In the genomic region with DNA sequence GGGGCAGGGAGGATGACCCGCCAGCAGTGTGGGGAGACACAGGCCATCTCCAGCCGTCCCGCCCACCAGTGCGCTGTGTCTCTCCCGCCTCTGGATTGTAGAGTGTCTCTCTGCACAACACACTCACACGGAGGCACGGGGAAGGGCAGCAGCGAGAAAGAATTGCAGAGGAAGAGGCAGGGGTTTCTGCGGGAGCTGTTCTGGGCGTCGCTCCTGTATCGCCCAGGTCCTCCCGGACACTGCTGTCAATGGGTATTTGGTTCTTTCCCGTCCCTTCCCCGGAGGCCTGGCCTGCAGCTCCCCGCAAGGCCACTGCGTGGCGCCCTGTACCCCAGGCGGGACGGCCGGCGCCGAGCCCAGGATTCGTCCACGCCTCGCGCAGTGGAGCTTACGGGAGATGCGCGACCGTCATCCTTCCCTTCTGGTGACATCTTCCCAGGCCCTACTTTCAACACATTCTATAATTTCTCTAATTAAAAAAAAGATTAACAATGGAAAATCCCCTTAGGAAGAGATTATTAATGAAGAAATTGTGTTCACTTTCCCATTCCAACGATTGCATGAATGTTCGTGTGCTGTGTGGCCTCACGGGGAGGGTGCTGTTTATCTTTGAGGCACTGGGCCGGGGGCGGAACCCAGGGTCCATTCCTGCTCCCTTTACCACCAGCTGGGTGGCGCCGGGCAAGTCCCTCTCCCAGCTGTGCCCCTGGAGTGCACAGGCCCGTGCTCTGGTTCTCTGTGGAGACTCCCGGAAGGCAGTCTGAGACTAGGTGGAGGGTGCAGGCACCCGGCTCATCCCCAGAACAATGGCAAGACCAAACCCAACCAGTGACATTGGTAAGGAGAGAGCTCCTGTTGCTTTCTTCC, we compare ENCODE assay signal across 9 cellular contexts.
DNase-seq lines count a peak whose midpoint lies in the region; TF ChIP-seq lines count a peak whose summit lies in the region.
"Had no signal": no experiment of that assay in that cellular context is flagged by ENCODE, and none has a peak within 500 bp of the region (broad histone marks: within the 10 kb centered on the region; RNA-seq: fewer than 3 reads in every experiment).

No MANE protein-coding gene starts in this region.

- no peaks in the 10 kb centered on the region for H3K9me3 Mint-ChIP-seq in activated naive CD4-positive, alpha-beta T cell treated with anti-CD3 and anti-CD28 coated beads, Interleukin-2, amount 10 ng/mL, durations not matched to agents 7 days and 5 days

- DNase-seq in activated naive CD4-positive, alpha-beta T cell treated with anti-CD3 and anti-CD28 coated beads, Interleukin-2, amount 10 ng/mL, durations not matched to agents 7 days and 5 days = peak; percentile 29
- DNase-seq in activated naive CD4-positive, alpha-beta T cell (lab: John Stamatoyannopoulos, UW) = no peak
- DNase-seq in Peyer's patch (no peak), hepatocyte (ENCODE audit: low spot score) (peak; percentile 65), NCI-H1436 treated with DMSO at 0.1 percent for 48 hours (lab: John Stamatoyannopoulos, UW) (no peak), NCI-H2029 treated with DMSO at 0.1 percent for 48 hours (lab: John Stamatoyannopoulos, UW) (no peak), epidermal melanocyte (ENCODE audit: insufficient read length, low spot score) (no peak)
- peak; percentile 7 to 22 for DNase-seq in stimulated activated CD4-positive, alpha-beta T cell treated with anti-CD3 and anti-CD28 coated beads, Interleukin-4, amount 100 ng/mL, for 48 hours (ENCODE audit: low read depth in 2 of 2)

- CTCF ChIA-PET in activated naive CD4-positive, alpha-beta T cell treated with anti-CD3 and anti-CD28 coated beads, Interleukin-2, amount 10 ng/mL, durations not matched to agents 7 days and 5 days (lab: Charles Lee) = interaction anchor here (1.9 kb wide), 1 partner anchor 229 kb away, joined by 13 read pairs; no protein-coding TSS in a partner anchor

- H3K27ac ChIP-seq in Peyer's patch = no peak overlapping the region
- H3K27ac ChIP-seq in hepatocyte = no peak overlapping the region

- 28% methylated on average over 41 of the region's 41 CpGs for WGBS in hepatocyte (ENCODE audit: low lambda C conversion rate, missing lambda C conversion rate)

- no peak overlapping the region for H2AFZ ChIP-seq in hepatocyte

- H3K27me3 ChIP-seq in Peyer's patch = no peaks in the 10 kb centered on the region
- H3K27me3 ChIP-seq in hepatocyte = peaks cover 50% of the 10 kb centered on the region

- H3K9me3 ChIP-seq in Peyer's patch = no peaks in the 10 kb centered on the region
- no peaks in the 10 kb centered on the region for H3K9me3 ChIP-seq in hepatocyte (ENCODE audit: low read depth)

- H3K79me2 ChIP-seq in hepatocyte = no peaks in the 10 kb centered on the region

- H3K27ac Mint-ChIP-seq in activated naive CD4-positive, alpha-beta T cell treated with anti-CD3 and anti-CD28 coated beads, Interleukin-2, amount 10 ng/mL, durations not matched to agents 7 days and 5 days = no peak overlapping the region
- H3K27ac Mint-ChIP-seq: activated naive CD8-positive, alpha-beta T cell had no signal

- H3K36me3 ChIP-seq in Peyer's patch = no peaks in the 10 kb centered on the region
- no peaks in the 10 kb centered on the region for H3K36me3 ChIP-seq in hepatocyte (replicated peaks; ENCODE audit: insufficient read depth, low read depth)

- H3K4me3 Mint-ChIP-seq in activated naive CD4-positive, alpha-beta T cell treated with anti-CD3 and anti-CD28 coated beads, Interleukin-2, amount 10 ng/mL, durations not matched to agents 7 days and 5 days = no peak overlapping the region
- H3K4me3 Mint-ChIP-seq: activated naive CD8-positive, alpha-beta T cell had no signal

- no peaks in the 10 kb centered on the region for H3K4me1 Mint-ChIP-seq in activated naive CD4-positive, alpha-beta T cell treated with anti-CD3 and anti-CD28 coated beads, Interleukin-2, amount 10 ng/mL, durations not matched to agents 7 days and 5 days

- H3K4me3 ChIP-seq in Peyer's patch (no peak overlapping the region), hepatocyte (no peak overlapping the region)

- no peaks in the 10 kb centered on the region for H4K20me1 ChIP-seq in hepatocyte (ENCODE audit: insufficient read depth, poor library complexity, severe bottlenecking)

- H3K36me3 Mint-ChIP-seq in activated naive CD4-positive, alpha-beta T cell treated with anti-CD3 and anti-CD28 coated beads, Interleukin-2, amount 10 ng/mL, durations not matched to agents 7 days and 5 days = no peaks in the 10 kb centered on the region
- H3K36me3 Mint-ChIP-seq: activated naive CD8-positive, alpha-beta T cell had no signal

- H3K9me2 ChIP-seq in hepatocyte (replicated peaks; ENCODE audit: insufficient read depth) = no peaks in the 10 kb centered on the region

- peak in 4 of 6 experiments; percentile 25 to 53 (median 46) for TF ChIP-seq CTCF in Peyer's patch (IDR thresholded peaks at IDR 0.05)
- TF ChIP-seq CTCF in hepatocyte (IDR thresholded peaks at IDR 0.05; ENCODE audit: poor library complexity) = peak; percentile 79

- no peak for TF ChIP-seq POLR2A in Peyer's patch (IDR thresholded peaks at IDR 0.05)

- H3K4me1 ChIP-seq in Peyer's patch (no peaks in the 10 kb centered on the region), hepatocyte (ENCODE audit: insufficient read depth) (no peaks in the 10 kb centered on the region)

- no peak overlapping the region for H3K4me2 ChIP-seq in hepatocyte

- peaks cover 11% of the 10 kb centered on the region for H3K27me3 Mint-ChIP-seq in activated naive CD4-positive, alpha-beta T cell treated with anti-CD3 and anti-CD28 coated beads, Interleukin-2, amount 10 ng/mL, durations not matched to agents 7 days and 5 days

Comparison
In these comparisons a context has a peak if more than half of its experiments do, and no peak if none do; other contexts are left out.
1. DNase-seq: peak in activated naive CD4-positive, alpha-beta T cell treated with anti-CD3 and anti-CD28 coated beads, Interleukin-2, amount 10 ng/mL, durations not matched to agents 7 days and 5 days (single experiment), hepatocyte (single experiment) and stimulated activated CD4-positive, alpha-beta T cell treated with anti-CD3 and anti-CD28 coated beads, Interleukin-4, amount 100 ng/mL, for 48 hours (2 of 2); none in activated naive CD4-positive, alpha-beta T cell (0 of 4), Peyer's patch (0 of 3), NCI-H1436 treated with DMSO at 0.1 percent for 48 hours (single experiment), NCI-H2029 treated with DMSO at 0.1 percent for 48 hours (single experiment) and epidermal melanocyte (single experiment).